Comparison of ENCODE assay signal across 9 cellular contexts in genomic region chr5:14364576-14365472, GRCh38.
DNase-seq lines count a peak whose midpoint lies in the region; ATAC-seq, FAIRE-seq and TF ChIP-seq lines count a peak whose summit lies in the region.
"Had no signal": no experiment of that assay in that cellular context is flagged by ENCODE, and none has a peak within 500 bp of the region (broad histone marks: within the 10 kb centered on the region; RNA-seq: fewer than 3 reads in every experiment).

No MANE protein-coding gene starts in this region.

- peaks cover 24% of the 10 kb centered on the region for H3K4me1 Mint-ChIP-seq in central memory CD8-positive, alpha-beta T cell

- H3K27ac Mint-ChIP-seq in central memory CD8-positive, alpha-beta T cell (ENCODE audit: low read depth) = no peak overlapping the region

- peaks cover 17% of the 10 kb centered on the region for H3K36me3 Mint-ChIP-seq in central memory CD8-positive, alpha-beta T cell (ENCODE audit: insufficient read depth)

- peak; percentile 58 for TF ChIP-seq CTCF in parathyroid adenoma (IDR thresholded peaks at IDR 0.05)
- peak in 1 of 2 experiments; percentile 22 for TF ChIP-seq CTCF in tibial artery (IDR thresholded peaks at IDR 0.05)

- H3K79me2 ChIP-seq in parathyroid adenoma = no peaks in the 10 kb centered on the region

- DNase-seq in NCI-H524 (lab: John Stamatoyannopoulos, UW) (peak; percentile 34 to 57), NCI-H524 treated with DMSO at 0.1 percent for 48 hours (lab: John Stamatoyannopoulos, UW) (no peak), NCI-H345 (lab: John Stamatoyannopoulos, UW) (peak; percentile 38), tibial artery (no peak), RCC 7860 (ENCODE audit: low spot score) (no peak), glomerular visceral epithelial cell (ENCODE audit: extremely low spot score) (no peak)
- no peak for DNase-seq in central memory CD8-positive, alpha-beta T cell (ENCODE audit: low spot score in 2 of 2)

- H3K4me3 Mint-ChIP-seq in central memory CD8-positive, alpha-beta T cell = peak overlapping the region; percentile 36

- ATAC-seq in central memory CD8-positive, alpha-beta T cell (replicated peaks; ENCODE audit: extremely low read depth, poor library complexity, severe bottlenecking) = no peak

- intact Hi-C loops in tibial artery (cut with DNase I; ENCODE audit: low total_unique reads) = no loop called here

- no peak overlapping the region for H3K27ac ChIP-seq in parathyroid adenoma
- no peak overlapping the region for H3K27ac ChIP-seq in tibial artery
- H3K27ac ChIP-seq: skin epidermis had no signal

- H3K9ac ChIP-seq in parathyroid adenoma = no peak overlapping the region

- H3K4me1 ChIP-seq in parathyroid adenoma = no peaks in the 10 kb centered on the region
- no peaks in the 10 kb centered on the region for H3K4me1 ChIP-seq in tibial artery

- H3K4me2 ChIP-seq in parathyroid adenoma (ENCODE audit: low read length) = no peak overlapping the region

- no peak overlapping the region for H2AFZ ChIP-seq in parathyroid adenoma

- peaks cover 6% of the 10 kb centered on the region for H3K27me3 Mint-ChIP-seq in central memory CD8-positive, alpha-beta T cell

- H3K4me3 ChIP-seq in parathyroid adenoma (ENCODE audit: low read depth, low read length) = no peak overlapping the region
- no peak overlapping the region for H3K4me3 ChIP-seq in tibial artery
- H3K4me3 ChIP-seq: skin epidermis had no signal

- H3K9me3 ChIP-seq in parathyroid adenoma (ENCODE audit: control insufficient read depth, low read length) = no peaks in the 10 kb centered on the region
- H3K9me3 ChIP-seq in tibial artery = no peaks in the 10 kb centered on the region

- no peaks in the 10 kb centered on the region for H3K36me3 ChIP-seq in parathyroid adenoma (ENCODE audit: control insufficient read depth, insufficient read depth, low read length)
- H3K36me3 ChIP-seq in tibial artery = peaks cover 82 to 97% (median 82%) of the 10 kb centered on the region in 3 donors

- no peak for FAIRE-seq in RCC 7860 (lab: Jason Lieb, UNC)

- H3K27me3 ChIP-seq in parathyroid adenoma (ENCODE audit: control insufficient read depth, insufficient read depth, low read length) (no peaks in the 10 kb centered on the region), tibial artery (no peaks in the 10 kb centered on the region)

- no peaks in the 10 kb centered on the region for H3K9me3 Mint-ChIP-seq in central memory CD8-positive, alpha-beta T cell

Comparison
In these comparisons a context has a peak if more than half of its experiments do, and no peak if none do; other contexts are left out.
1. DNase-seq: peak in NCI-H524 (2 of 2) and NCI-H345 (single experiment); none in NCI-H524 treated with DMSO at 0.1 percent for 48 hours (single experiment), central memory CD8-positive, alpha-beta T cell (0 of 2), tibial artery (0 of 2), RCC 7860 (single experiment) and glomerular visceral epithelial cell (single experiment).